ENCODE assay signal across 23 cellular contexts in genomic region chrX:10134921-10135320, GRCh38.
"Had no signal": no experiment of that assay in that cellular context is flagged by ENCODE, and none has a peak within 500 bp of the region (broad histone marks: within the 10 kb centered on the region; RNA-seq: fewer than 3 reads in every experiment).

No MANE protein-coding gene starts in this region.

- H3K27me3 ChIP-seq: MG63, SJSA1 had no signal

- DNase-seq: Karpas-422, KG1, MG63, NCI-H1092, NCI-H1105 treated with DMSO at 0.1 percent for 48 hours, NCI-H1417 treated with DMSO at 0.1 percent for 48 hours, NCI-H146, NCI-H1694 treated with DMSO at 0.1 percent for 48 hours, NCI-H1930, NCI-H2081, NCI-H2107, NCI-H2227 treated with DMSO at 0.1 percent for 48 hours, NCI-H446, NCI-H510A, NCI-H524 treated with DMSO at 0.1 percent for 48 hours, NCI-H69, NCI-H774, Right ventricle myocardium superior, RPMI8226, SIG-M5 had no signal

- H3K4me3 ChIP-seq: MG63, SJSA1, SK-N-MC had no signal

- FAIRE-seq: RCC 7860 had no signal

- H3K4me1 ChIP-seq: SJSA1 had no signal

- H3K9me3 ChIP-seq: MG63, SJSA1 had no signal

- H3K36me3 ChIP-seq: MG63 had no signal

- H3K27ac ChIP-seq: SJSA1, SK-N-MC had no signal
